ENCODE assay signal across 13 cellular contexts in the genomic region with DNA sequence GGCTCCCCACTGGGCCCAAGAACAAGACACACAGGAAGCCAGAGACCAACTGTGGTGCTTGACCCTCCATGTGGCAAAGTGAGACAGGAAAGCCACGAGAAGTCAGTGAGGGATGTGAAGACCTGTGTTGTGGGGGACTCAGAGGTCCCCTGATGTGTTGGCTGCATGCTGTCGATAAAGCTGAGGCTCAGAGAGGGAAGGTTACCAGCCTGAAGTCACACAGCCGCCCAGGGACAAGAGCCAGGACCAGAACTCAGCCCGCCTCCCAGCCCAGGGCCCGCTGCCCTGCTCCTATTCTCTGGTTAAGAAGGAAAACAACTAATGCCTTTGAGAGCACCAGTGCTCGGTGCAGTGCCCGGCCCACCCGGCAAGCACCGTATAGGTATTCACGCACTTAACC.
DNase-seq lines count a peak whose midpoint lies in the region; TF ChIP-seq lines count a peak whose summit lies in the region.
"Had no signal": no experiment of that assay in that cellular context is flagged by ENCODE, and none has a peak within 500 bp of the region (broad histone marks: within the 10 kb centered on the region; RNA-seq: fewer than 3 reads in every experiment).

No MANE protein-coding gene starts in this region.

- H3K27me3 ChIP-seq in BLaER1 treated with 17β-estradiol and CSF1 and Interleukin-3, amounts not matched to agents 10 nM and 100 nM = 0 out of 22 replicates have a peak, but pooled peaks cover 0 to 6% (median 0%) of the 10 kb centered on the region in 11 experiments
- no peaks in the 10 kb centered on the region for H3K27me3 ChIP-seq in Loucy (ENCODE audit: insufficient read depth, low read length, poor library complexity, severe bottlenecking)
- no peaks in the 10 kb centered on the region for H3K27me3 ChIP-seq in neural cell (ENCODE audit: insufficient read depth, low read depth, low read length)

- H3K9me2 ChIP-seq in Loucy (replicated peaks; ENCODE audit: low read depth, low read length) = no peaks in the 10 kb centered on the region
- H3K9me2 ChIP-seq in neural cell (ENCODE audit: insufficient read depth, low read length) = no peaks in the 10 kb centered on the region

- peak overlapping the region in 9 of 11 experiments; percentile 43 to 92 (median 75); a peak in 17 of 22 replicates for H3K4me2 ChIP-seq in BLaER1 treated with 17β-estradiol and CSF1 and Interleukin-3, amounts not matched to agents 10 nM and 100 nM
- peak overlapping the region; percentile 11 for H3K4me2 ChIP-seq in Loucy (ENCODE audit: low read depth, low read length, poor library complexity, severe bottlenecking)
- H3K4me2 ChIP-seq in neural cell (ENCODE audit: low read length) = no peak overlapping the region

- H3F3A ChIP-seq in Loucy (ENCODE audit: low read depth) (no peaks in the 10 kb centered on the region), neural cell (ENCODE audit: insufficient read depth, low read length, poor library complexity, severe bottlenecking) (no peaks in the 10 kb centered on the region)

- no peaks in the 10 kb centered on the region for H3K36me3 ChIP-seq in BLaER1 treated with 17β-estradiol and CSF1 and Interleukin-3, amounts not matched to agents 10 nM and 100 nM
- no peaks in the 10 kb centered on the region for H3K36me3 ChIP-seq in Loucy (ENCODE audit: insufficient read depth, low read length)
- no peaks in the 10 kb centered on the region for H3K36me3 ChIP-seq in neural cell (ENCODE audit: insufficient read depth, low read length)

- no peak for TF ChIP-seq EP300 in neural cell (conservative IDR thresholded peaks at IDR 0.05; ENCODE audit: poor library complexity, severe bottlenecking)

- no peaks in the 10 kb centered on the region for H3K9me3 ChIP-seq in BLaER1 treated with 17β-estradiol and CSF1 and Interleukin-3, amounts not matched to agents 10 nM and 100 nM (replicated peaks in 1 of 11)
- H3K9me3 ChIP-seq in Loucy (ENCODE audit: insufficient read depth, low read depth, low read length) = no peaks in the 10 kb centered on the region
- H3K9me3 ChIP-seq in neural cell (ENCODE audit: low read length) = no peaks in the 10 kb centered on the region

- H3K9ac ChIP-seq in BLaER1 treated with 17β-estradiol and CSF1 and Interleukin-3, amounts not matched to agents 10 nM and 100 nM = peak overlapping the region in 2 of 11 experiments; percentile 55 to 57; a peak in 2 of 22 replicates
- H3K9ac ChIP-seq in Loucy (ENCODE audit: low read depth, low read length, poor library complexity, severe bottlenecking) (peak overlapping the region; percentile 13), neural cell (ENCODE audit: low read length) (peak overlapping the region; percentile 58)
- H3K9ac ChIP-seq: GM23248 had no signal

- peaks cover 16 to 45% (median 38%) of the 10 kb centered on the region in 10 experiments; a peak in 19 of 20 replicates for H3K4me1 ChIP-seq in BLaER1 treated with 17β-estradiol and CSF1 and Interleukin-3, amounts not matched to agents 10 nM and 100 nM
- H3K4me1 ChIP-seq in Loucy (ENCODE audit: insufficient read depth, low read length, poor library complexity, severe bottlenecking) = peaks cover 11% of the 10 kb centered on the region

- TF ChIP-seq RAD21 in neural cell (conservative IDR thresholded peaks at IDR 0.05) = no peak

- H2AFZ ChIP-seq in Loucy (ENCODE audit: low read length) (no peak overlapping the region), neural cell (ENCODE audit: low read depth, low read length) (no peak overlapping the region)
- H2AFZ ChIP-seq: GM23248 had no signal

- peaks cover 0 to 37% (median 5%) of the 10 kb centered on the region in 11 experiments; a peak in 12 of 22 replicates for H4K20me1 ChIP-seq in BLaER1 treated with 17β-estradiol and CSF1 and Interleukin-3, amounts not matched to agents 10 nM and 100 nM
- H4K20me1 ChIP-seq in Loucy (ENCODE audit: insufficient read depth, low read length, poor library complexity, severe bottlenecking) = no peaks in the 10 kb centered on the region
- no peaks in the 10 kb centered on the region for H4K20me1 ChIP-seq in neural cell (ENCODE audit: insufficient read depth)

- TF ChIP-seq CTCF in Loucy (conservative IDR thresholded peaks at IDR 0.05; ENCODE audit: low read length) (no peak), neural cell (IDR thresholded peaks at IDR 0.05; ENCODE audit: poor library complexity, severe bottlenecking) (no peak)

- CTCF ChIA-PET in HEK293T (lab: Yijun Ruan, JAX) = interaction anchor here (1.1 kb wide), 1 partner anchor 13 kb away, joined by 3 read pairs; no protein-coding TSS in a partner anchor

- H3K79me2 ChIP-seq in Loucy (ENCODE audit: insufficient read depth, low read length) = no peaks in the 10 kb centered on the region
- H3K79me2 ChIP-seq in neural cell (replicated peaks; ENCODE audit: insufficient read depth, low read length) = no peaks in the 10 kb centered on the region

- POLR2A ChIA-PET in HEK293T (lab: Yijun Ruan, JAX) = no interaction called here

- DNase-seq in dermis blood vessel endothelial cell = no peak
- DNase-seq in HEK293T (ENCODE audit: extremely low spot score) = no peak
- no peak for DNase-seq in glomerular visceral epithelial cell (ENCODE audit: extremely low spot score)
- DNase-seq: CD4-positive, alpha-beta T cell; DMS153; DMS79; GDM1; GM23248; H7 had no signal

- H3K27ac ChIP-seq in BLaER1 treated with 17β-estradiol and CSF1 and Interleukin-3, amounts not matched to agents 10 nM and 100 nM = no peak overlapping the region
- peak overlapping the region; percentile 84 for H3K27ac ChIP-seq in neural cell (ENCODE audit: low read length)
- H3K27ac ChIP-seq: C4-2B, GM23248 had no signal

- H3K4me3 ChIP-seq in BLaER1 treated with 17β-estradiol and CSF1 and Interleukin-3, amounts not matched to agents 10 nM and 100 nM = no peak overlapping the region
- no peak overlapping the region for H3K4me3 ChIP-seq in Loucy (ENCODE audit: low read length, poor library complexity, severe bottlenecking)
- H3K4me3 ChIP-seq in neural cell (ENCODE audit: low read length) = no peak overlapping the region
- H3K4me3 ChIP-seq: GM23248 had no signal

TF ChIP-seq in neural cell, 6 proteins besides CTCF, POLR2A, EP300 and RAD21 (continues in another document):
- TF ChIP-seq TAF1 (IDR thresholded peaks at IDR 0.05; ENCODE audit: low read depth) (no peak), POLR2AphosphoS5 (IDR thresholded peaks at IDR 0.05) (no peak), SMC3 (conservative IDR thresholded peaks at IDR 0.05; ENCODE audit: poor library complexity) (no peak), EZH2 (IDR thresholded peaks at IDR 0.05; ENCODE audit: borderline replicate concordance, insufficient read depth, low read length, poor library complexity, severe bottlenecking) (no peak)

TF ChIP-seq in HEK293T, 16 proteins besides CTCF, POLR2A, EP300 and RAD21:
- TF ChIP-seq ELF4 (IDR thresholded peaks at IDR 0.05) = no peak
- TF ChIP-seq CTBP1 (IDR thresholded peaks at IDR 0.05; ENCODE audit: borderline replicate concordance) = no peak
